8 cellular contexts compared by ENCODE assay signal in the genomic region with DNA sequence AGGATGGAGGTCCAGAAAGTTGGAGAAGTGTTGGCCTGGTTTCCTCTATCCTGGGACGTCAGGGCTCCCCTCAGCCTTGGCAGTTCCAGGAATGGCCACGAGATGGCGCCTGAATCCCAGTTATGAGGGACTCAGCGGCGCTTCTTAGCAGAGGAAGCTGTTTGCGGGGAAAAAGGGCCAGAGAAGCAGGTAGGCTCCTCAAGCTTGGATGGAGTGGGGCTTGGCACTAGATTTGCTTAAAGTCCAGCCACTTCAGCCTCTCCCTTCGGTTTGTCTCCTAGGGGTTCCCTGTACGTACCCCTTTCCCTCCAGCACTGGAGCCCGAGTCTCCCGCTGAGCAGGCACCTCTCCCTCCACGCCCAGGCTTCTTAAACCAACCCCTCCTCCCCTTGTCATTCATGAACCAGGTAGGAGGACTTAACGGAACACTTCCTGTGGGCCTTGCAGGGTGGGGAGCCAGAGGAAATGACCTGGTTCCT. TPM values are rescaled to one million over a fixed set of nuclear protein-coding genes. Genes with fewer than 3 reads are reported as not detected.
DNase-seq lines count a peak whose midpoint lies in the region; ATAC-seq and TF ChIP-seq lines count a peak whose summit lies in the region.

No MANE protein-coding gene starts in this region.

- intact Hi-C loops in lower lobe of right lung (cut with DNase I), result loop anchor here (10.0 kb wide), 1 partner anchor 50 kb away; no protein-coding TSS in a partner anchor

- H3K4me1 Mint-ChIP-seq in activated CD4-positive, alpha-beta T cell treated with anti-CD3 and anti-CD28 coated beads, Interleukin-2, amount 10 ng/mL, durations not matched to agents 7 days and 5 days, result peaks cover 22% of the 10 kb centered on the region

- no peaks in the 10 kb centered on the region for H3K27me3 ChIP-seq in lower lobe of right lung (ENCODE audit: low read depth)

- H3K36me3 Mint-ChIP-seq in activated CD4-positive, alpha-beta T cell treated with anti-CD3 and anti-CD28 coated beads, Interleukin-2, amount 10 ng/mL, durations not matched to agents 7 days and 5 days (ENCODE audit: low read depth), result no peaks in the 10 kb centered on the region

- H3K9me3 ChIP-seq in lower lobe of right lung, result no peaks in the 10 kb centered on the region

- POLR2A ChIA-PET in activated CD4-positive, alpha-beta T cell treated with anti-CD3 and anti-CD28 coated beads, Interleukin-2, amount 10 ng/mL, durations not matched to agents 7 days and 5 days (lab: Charles Lee), result no interaction called here

- H3K4me3 ChIP-seq in lower lobe of right lung, result peak overlapping the region; percentile 19

- DNase-seq in D341Med (ENCODE audit: low spot score), result peak; percentile 83
- DNase-seq in NCI-H524 (lab: John Stamatoyannopoulos, UW), result peak; percentile 47 to 76
- DNase-seq in activated CD4-positive, alpha-beta T cell treated with anti-CD3 and anti-CD28 coated beads, Interleukin-2, amount 10 ng/mL, durations not matched to agents 7 days and 5 days, result peak; percentile 91
- DNase-seq in dedifferentiated amniotic fluid mesenchymal stem cell (ENCODE audit: extremely low spot score), result peak; percentile 77
- peak; percentile 88 for DNase-seq in lower lobe of right lung
- peak; percentile 77 to 89 (median 83) for DNase-seq in stimulated activated CD4-positive, alpha-beta T cell treated with anti-CD3 and anti-CD28 coated beads, TNF-alpha, amount 100 ng/mL, for 48 hours (ENCODE audit: low read depth in 3 of 3)

- H3K36me3 ChIP-seq in lower lobe of right lung, result no peaks in the 10 kb centered on the region

- H3K27ac Mint-ChIP-seq in activated CD4-positive, alpha-beta T cell treated with anti-CD3 and anti-CD28 coated beads, Interleukin-2, amount 10 ng/mL, durations not matched to agents 7 days and 5 days, result peak overlapping the region; percentile 73

- CTCF ChIA-PET in activated CD4-positive, alpha-beta T cell treated with anti-CD3 and anti-CD28 coated beads, Interleukin-2, amount 10 ng/mL, durations not matched to agents 7 days and 5 days (lab: Charles Lee), result interaction anchor here (0.6 to 9.2 kb wide), 26 partner anchors 9 to 556 kb away, joined by 3 to 166 read pairs (median 3); a partner anchor contains a TSS

- H3K4me3 Mint-ChIP-seq in activated CD4-positive, alpha-beta T cell treated with anti-CD3 and anti-CD28 coated beads, Interleukin-2, amount 10 ng/mL, durations not matched to agents 7 days and 5 days, result peak overlapping the region; percentile 63

- H3K27me3 Mint-ChIP-seq in activated CD4-positive, alpha-beta T cell treated with anti-CD3 and anti-CD28 coated beads, Interleukin-2, amount 10 ng/mL, durations not matched to agents 7 days and 5 days, result no peaks in the 10 kb centered on the region

- no peaks in the 10 kb centered on the region for H3K9me3 Mint-ChIP-seq in activated CD4-positive, alpha-beta T cell treated with anti-CD3 and anti-CD28 coated beads, Interleukin-2, amount 10 ng/mL, durations not matched to agents 7 days and 5 days

- TF ChIP-seq CTCF in lower lobe of right lung (IDR thresholded peaks at IDR 0.05), result peak; percentile 99

- peaks cover 19% of the 10 kb centered on the region for H3K4me1 ChIP-seq in lower lobe of right lung

- H3K27ac ChIP-seq in lower lobe of right lung, result peak overlapping the region; percentile 13

- ATAC-seq in HG02970 (IDR thresholded peaks at IDR 0.05; ENCODE audit: low FRiP score, unreplicated experiment), result peak; percentile 64
- peak; percentile 94 to 96 for ATAC-seq in lower lobe of right lung
- ATAC-seq in GM19452 (IDR thresholded peaks at IDR 0.05; ENCODE audit: unreplicated experiment), result no peak

RNA-seq across cellular contexts. Expression of a gene that starts 32.0 kb away (rescaled TPM):
- not detected for total RNA-seq in activated CD4-positive, alpha-beta T cell treated with anti-CD3 and anti-CD28 coated beads, Interleukin-2, amount 10 ng/mL, durations not matched to agents 7 days and 5 days
- 21.1 TPM for total RNA-seq in lower lobe of right lung

RNA-seq across cellular contexts. Expression of a gene that starts 51.2 kb away (rescaled TPM):
- not detected for total RNA-seq in activated CD4-positive, alpha-beta T cell treated with anti-CD3 and anti-CD28 coated beads, Interleukin-2, amount 10 ng/mL, durations not matched to agents 7 days and 5 days
- 15.3 TPM for total RNA-seq in lower lobe of right lung

Comparison
In these comparisons a context has a peak if more than half of its experiments do, and no peak if none do; other contexts are left out.
1. RNA of a gene that starts 32.0 kb away (total RNA-seq): 21.1 TPM in lower lobe of right lung (single experiment); not detected in activated CD4-positive, alpha-beta T cell treated with anti-CD3 and anti-CD28 coated beads, Interleukin-2, amount 10 ng/mL, durations not matched to agents 7 days and 5 days; every median in the first group is over 10 times any median in the second.
2. RNA of a gene that starts 51.2 kb away (total RNA-seq): 15.3 TPM in lower lobe of right lung (single experiment); not detected in activated CD4-positive, alpha-beta T cell treated with anti-CD3 and anti-CD28 coated beads, Interleukin-2, amount 10 ng/mL, durations not matched to agents 7 days and 5 days; every median in the first group is over 10 times any median in the second.
3. Peak in every context shown above with its lines, with median percentiles within 50 percentile points of each other: DNase-seq.